In genomic region chr20:11982289-11982957, GRCh38 we compare ENCODE assay signal across 29 cellular contexts.
DNase-seq lines count a peak whose midpoint lies in the region; ATAC-seq, FAIRE-seq and TF ChIP-seq lines count a peak whose summit lies in the region.
"Had no signal": no experiment of that assay in that cellular context is flagged by ENCODE, and none has a peak within 500 bp of the region (broad histone marks: within the 10 kb centered on the region; RNA-seq: fewer than 3 reads in every experiment).

No MANE protein-coding gene starts in this region.

- CTCF ChIA-PET in HEK293T (lab: Yijun Ruan, JAX): no interaction called here

- TF ChIP-seq CTCF in kidney (IDR thresholded peaks at IDR 0.05; ENCODE audit: borderline replicate concordance, extremely low read depth, insufficient read depth): no peak
- no peak for TF ChIP-seq CTCF in pancreas (IDR thresholded peaks at IDR 0.05)

- H3K4me3 ChIP-seq in kidney (ENCODE audit: low read length in 2 of 2) (peak overlapping the region; percentile 12 to 31), pancreas (peak overlapping the region in 2 of 4 donors; percentile 35 to 44), aorta (ENCODE audit: low read length in 2 of 2) (no peak overlapping the region)
- H3K4me3 ChIP-seq: BLaER1 treated with 17β-estradiol and CSF1 and Interleukin-3, amounts not matched to agents 10 nM and 100 nM; SJCRH30; thyroid gland had no signal

- intact Hi-C loops in kidney (cut with DNase I) (no loop called here), pancreas (cut with DNase I) (no loop called here), aorta (cut with DNase I) (no loop called here)

- POLR2A ChIA-PET in HEK293T (lab: Yijun Ruan, JAX): no interaction called here

- H3K27ac ChIP-seq in kidney (ENCODE audit: low read depth in 2 of 2, low read length in 2 of 2) (no peak overlapping the region), pancreas (peak overlapping the region in 2 of 4 donors; percentile 40 to 47), aorta (ENCODE audit: low read depth in 1 of 2, low read length in 2 of 2) (no peak overlapping the region)
- H3K27ac ChIP-seq: BLaER1 treated with 17β-estradiol and CSF1 and Interleukin-3, amounts not matched to agents 10 nM and 100 nM; foreskin keratinocyte; SJCRH30; thyroid gland had no signal

- WGBS in pancreas, 2 donors: 14 to 16% methylated on average over 5 of the region's 5 CpGs
- WGBS in aorta, 2 donors: 52 to 59% methylated on average over 5 of the region's 5 CpGs

- H3K4me1 ChIP-seq in kidney (ENCODE audit: control insufficient read depth in 1 of 2, insufficient read depth in 1 of 2, low read depth in 1 of 2, low read length in 2 of 2) (no peaks in the 10 kb centered on the region), pancreas (peaks cover 3 to 7% (median 3%) of the 10 kb centered on the region in 3 donors), aorta (ENCODE audit: control insufficient read depth in 1 of 2, insufficient read depth in 2 of 2, low read length in 2 of 2) (no peaks in the 10 kb centered on the region)
- H3K4me1 ChIP-seq: BLaER1 treated with 17β-estradiol and CSF1 and Interleukin-3, amounts not matched to agents 10 nM and 100 nM; foreskin keratinocyte; SJCRH30; thyroid gland had no signal

- H3K9me3 ChIP-seq in kidney (ENCODE audit: control insufficient read depth in 1 of 2, low read length in 2 of 2) (no peaks in the 10 kb centered on the region), pancreas (no peaks in the 10 kb centered on the region), aorta (ENCODE audit: control insufficient read depth, low read length) (no peaks in the 10 kb centered on the region)
- H3K9me3 ChIP-seq: BLaER1 treated with 17β-estradiol and CSF1 and Interleukin-3, amounts not matched to agents 10 nM and 100 nM; thyroid gland had no signal

- H3K9ac ChIP-seq in kidney (ENCODE audit: low read length in 2 of 2): no peak overlapping the region
- H3K9ac ChIP-seq: BLaER1 treated with 17β-estradiol and CSF1 and Interleukin-3, amounts not matched to agents 10 nM and 100 nM had no signal

- DNase-seq in DMS53 (lab: John Stamatoyannopoulos, UW) (peak; percentile 81), SW480 (ENCODE audit: low spot score) (peak; percentile 75), kidney (no peak), pancreas (peak in 3 of 6 donors; percentile 32 to 43 (median 35)), aorta (no peak), HEK293T (ENCODE audit: extremely low spot score) (no peak)
- no peak for DNase-seq in effector CD8-positive, alpha-beta T cell (lab: John Stamatoyannopoulos, UW)
- DNase-seq: activated CD8-positive, alpha-beta T cell treated with anti-CD3 and anti-CD28 coated beads, Interleukin-2, amount 10 ng/mL, durations not matched to agents 7 days and 5 days; activated effector memory CD4-positive, alpha-beta T cell treated with Interleukin-2 at 50 U/mL for 16 hours; activated T-cell treated with anti-CD3 and anti-CD28 coated beads for 4 hours; EL; foreskin keratinocyte; HFFc6; hippocampal formation; immature natural killer cell; KG1; mammary epithelial cell; naive B cell; NCI-H2171; NCI-H524 treated with DMSO at 0.1 percent for 48 hours; nucleus accumbens; SJCRH30; stimulated activated CD4-positive, alpha-beta T cell treated with anti-CD3 and anti-CD28 coated beads, Interleukin-4, amount 100 ng/mL, for 4 hours; stimulated activated naive CD8-positive, alpha-beta T cell treated with anti-CD3 and anti-CD28 coated beads, Interleukin-15, Interleukin-2, amounts not matched to agents 100 U/mL and 50 U/mL, for 24 hours; T-helper 1 cell; thyroid gland had no signal

- FAIRE-seq in kidney (lab: Jason Lieb, UNC) (no peak), pancreas (lab: Jason Lieb, UNC) (no peak)

- ATAC-seq in pancreas: peak; percentile 91 to 97 (median 95)
- ATAC-seq in aorta (ENCODE audit: low FRiP score): no peak
- ATAC-seq in GM21619 (IDR thresholded peaks at IDR 0.05; ENCODE audit: unreplicated experiment): no peak
- ATAC-seq: activated CD8-positive, alpha-beta T cell treated with anti-CD3 and anti-CD28 coated beads, Interleukin-2, amount 10 ng/mL, durations not matched to agents 7 days and 5 days; foreskin keratinocyte; Panc1; stimulated activated naive CD8-positive, alpha-beta T cell treated with anti-CD3 and anti-CD28 coated beads, Interleukin-15, Interleukin-2, amounts not matched to agents 100 U/mL and 50 U/mL, for 24 hours had no signal

- H3K36me3 ChIP-seq in kidney (ENCODE audit: control insufficient read depth in 1 of 2, insufficient read depth in 2 of 2, low read length in 2 of 2): no peaks in the 10 kb centered on the region
- H3K36me3 ChIP-seq in pancreas: no peaks in the 10 kb centered on the region
- no peaks in the 10 kb centered on the region for H3K36me3 ChIP-seq in aorta (ENCODE audit: control insufficient read depth in 1 of 2, insufficient read depth in 2 of 2, low read length in 1 of 2)
- H3K36me3 ChIP-seq: BLaER1 treated with 17β-estradiol and CSF1 and Interleukin-3, amounts not matched to agents 10 nM and 100 nM; SJCRH30; thyroid gland had no signal

- H3K27me3 ChIP-seq in pancreas: no peaks in the 10 kb centered on the region
- peaks cover 0 to 2% of the 10 kb centered on the region in 2 donors for H3K27me3 ChIP-seq in aorta (ENCODE audit: control insufficient read depth in 1 of 2, insufficient read depth in 2 of 2, low read length in 1 of 2)
- H3K27me3 ChIP-seq: BLaER1 treated with 17β-estradiol and CSF1 and Interleukin-3, amounts not matched to agents 10 nM and 100 nM; foreskin keratinocyte; SJCRH30; thyroid gland had no signal

TF ChIP-seq in HEK293T, 16 proteins besides CTCF, POLR2A, EP300 and RAD21:
- TF ChIP-seq L3MBTL2 (conservative IDR thresholded peaks at IDR 0.05) (no peak), FOXM1 (IDR thresholded peaks at IDR 0.05; ENCODE audit: borderline replicate concordance) (no peak), FOXA1 (IDR thresholded peaks at IDR 0.05) (no peak), ARNT (IDR thresholded peaks at IDR 0.05) (no peak), CTBP1 (IDR thresholded peaks at IDR 0.05; ENCODE audit: borderline replicate concordance) (no peak), PKNOX1 (IDR thresholded peaks at IDR 0.05) (no peak), HDGF (IDR thresholded peaks at IDR 0.05; ENCODE audit: borderline replicate concordance) (no peak), NFRKB (IDR thresholded peaks at IDR 0.05) (no peak), FOXK2 (IDR thresholded peaks at IDR 0.05) (no peak), TARDBP (IDR thresholded peaks at IDR 0.05) (no peak), ELF4 (IDR thresholded peaks at IDR 0.05) (no peak), ZNF384 (IDR thresholded peaks at IDR 0.05) (no peak), LEF1 (IDR thresholded peaks at IDR 0.05; ENCODE audit: borderline replicate concordance) (no peak), SUZ12 (IDR thresholded peaks at IDR 0.05) (no peak), BHLHE40 (IDR thresholded peaks at IDR 0.05; ENCODE audit: borderline replicate concordance) (no peak), SP1 (IDR thresholded peaks at IDR 0.05) (no peak)

Comparison
In these comparisons a context has a peak if more than half of its experiments do, and no peak if none do; other contexts are left out.
1. DNase-seq: peak in DMS53 (single experiment) and SW480 (single experiment); none in kidney (single experiment), aorta (0 of 2), HEK293T (single experiment) and effector CD8-positive, alpha-beta T cell (single experiment).
2. H3K4me3 ChIP-seq: peak in kidney (2 of 2); none in aorta (0 of 2).
3. ATAC-seq: peak in pancreas (4 of 4); none in aorta (single experiment) and GM21619 (single experiment).